In the genomic region with DNA sequence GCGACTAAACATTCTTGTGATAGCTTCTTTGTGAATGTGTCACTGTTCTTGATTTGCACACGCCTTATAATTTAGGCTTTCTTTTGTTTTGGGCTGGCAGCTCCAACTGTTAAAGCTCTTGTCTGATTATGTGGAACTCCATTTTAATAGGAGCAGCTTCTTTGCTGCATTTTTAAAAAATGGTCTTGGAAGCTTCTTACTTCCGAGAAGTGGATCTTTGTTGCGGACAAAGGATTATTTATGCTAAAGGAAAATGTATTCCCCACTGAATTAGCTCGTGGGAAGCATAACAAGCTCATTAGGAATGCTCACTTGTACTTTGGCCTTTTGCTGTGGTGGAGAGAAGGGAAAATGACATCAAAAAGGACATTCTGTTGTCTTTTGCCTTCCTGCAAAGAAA, we compare ENCODE assay signal across 16 cellular contexts. TPM values are rescaled to one million over a fixed set of nuclear protein-coding genes. Genes with fewer than 3 reads are reported as not detected.
DNase-seq lines count a peak whose midpoint lies in the region; ATAC-seq and TF ChIP-seq lines count a peak whose summit lies in the region.
"Had no signal": no experiment of that assay in that cellular context is flagged by ENCODE, and none has a peak within 500 bp of the region (broad histone marks: within the 10 kb centered on the region; RNA-seq: fewer than 3 reads in every experiment).

No MANE protein-coding gene starts in this region.

- no peaks in the 10 kb centered on the region for H3K4me1 Mint-ChIP-seq in T-cell
- H3K4me1 Mint-ChIP-seq: activated naive CD8-positive, alpha-beta T cell treated with anti-CD3 and anti-CD28 coated beads, Interleukin-2, amount 10 ng/mL, durations not matched to agents 7 days and 5 days; IgD-negative memory B cell; naive thymus-derived CD8-positive, alpha-beta T cell; stimulated activated memory B cell treated with anti-CD40 and anti-IgM and Interleukin-4, amounts not matched to agents 10 μg/mL and 1 μg/mL and 100 μg/mL, for 72 hours had no signal

- no peak overlapping the region for H3K27ac Mint-ChIP-seq in T-cell
- H3K27ac Mint-ChIP-seq: activated naive CD8-positive, alpha-beta T cell treated with anti-CD3 and anti-CD28 coated beads, Interleukin-2, amount 10 ng/mL, durations not matched to agents 7 days and 5 days; IgD-negative memory B cell; naive thymus-derived CD8-positive, alpha-beta T cell; stimulated activated memory B cell treated with anti-CD40 and anti-IgM and Interleukin-4, amounts not matched to agents 10 μg/mL and 1 μg/mL and 100 μg/mL, for 72 hours had no signal

- CTCF ChIA-PET in T-cell (lab: Charles Lee), result no interaction called here

- H3K4me3 Mint-ChIP-seq in T-cell, result no peak overlapping the region
- H3K4me3 Mint-ChIP-seq: activated naive CD8-positive, alpha-beta T cell treated with anti-CD3 and anti-CD28 coated beads, Interleukin-2, amount 10 ng/mL, durations not matched to agents 7 days and 5 days; IgD-negative memory B cell; naive thymus-derived CD8-positive, alpha-beta T cell; stimulated activated memory B cell treated with anti-CD40 and anti-IgM and Interleukin-4, amounts not matched to agents 10 μg/mL and 1 μg/mL and 100 μg/mL, for 72 hours had no signal

- in situ Hi-C loops in KBM-7 (cut with MboI; ENCODE audit: low pct_unique_long_range_greater_than_20kb, low sequenced_read_pairs), result no loop called here

- H3K27ac ChIP-seq in SJCRH30, result peak overlapping the region; percentile 47; the same call in 1 of the 2 replicates

- H3K9me3 ChIP-seq in SJCRH30 (replicated peaks), result no peaks in the 10 kb centered on the region
- H3K9me3 ChIP-seq in neuron (ENCODE audit: low read length), result no peaks in the 10 kb centered on the region

- POLR2A ChIA-PET in T-cell (lab: Charles Lee), result no interaction called here

- H3K36me3 Mint-ChIP-seq in T-cell, result no peaks in the 10 kb centered on the region
- H3K36me3 Mint-ChIP-seq: activated naive CD8-positive, alpha-beta T cell treated with anti-CD3 and anti-CD28 coated beads, Interleukin-2, amount 10 ng/mL, durations not matched to agents 7 days and 5 days; naive thymus-derived CD8-positive, alpha-beta T cell; stimulated activated memory B cell treated with anti-CD40 and anti-IgM and Interleukin-4, amounts not matched to agents 10 μg/mL and 1 μg/mL and 100 μg/mL, for 72 hours had no signal

- H3K9me3 Mint-ChIP-seq in T-cell, result peaks cover 0 to 8% (median 4%) of the 10 kb centered on the region in 3 donors

- H3K27me3 Mint-ChIP-seq in T-cell, result no peaks in the 10 kb centered on the region
- H3K27me3 Mint-ChIP-seq: activated naive CD8-positive, alpha-beta T cell treated with anti-CD3 and anti-CD28 coated beads, Interleukin-2, amount 10 ng/mL, durations not matched to agents 7 days and 5 days; stimulated activated memory B cell treated with anti-CD40 and anti-IgM and Interleukin-4, amounts not matched to agents 10 μg/mL and 1 μg/mL and 100 μg/mL, for 72 hours had no signal

- H2AFZ ChIP-seq in neuron (ENCODE audit: low read depth, low read length), result no peak overlapping the region

- DNase-seq in COR-L47 (lab: John Stamatoyannopoulos, UW), result peak; percentile 7
- peak in 1 of 2 experiments; percentile 36 for DNase-seq in SJCRH30
- DNase-seq in fibroblast of mammary gland (ENCODE audit: low read depth), result peak; percentile 45
- no peak for DNase-seq in NK-92 treated with Interleukin-12 subunit alpha and Interleukin-12 subunit beta, amount 100 ng/mL, for 24 hours (lab: John Stamatoyannopoulos, UW)
- no peak for DNase-seq in KBM-7
- no peak for DNase-seq in T-helper 2 cell
- no peak for DNase-seq in T-cell
- DNase-seq: activated naive CD8-positive, alpha-beta T cell treated with anti-CD3 and anti-CD28 coated beads, Interleukin-2, amount 10 ng/mL, durations not matched to agents 7 days and 5 days; effector CD4-positive, alpha-beta T cell; GOT3; naive thymus-derived CD8-positive, alpha-beta T cell; NCI-H2081 treated with DMSO at 0.1 percent for 48 hours; stimulated activated CD4-positive, alpha-beta T cell treated with anti-CD3 and anti-CD28 coated beads, Interleukin-15, amount 100 ng/mL, for 24 hours had no signal

- no peak for ATAC-seq in T-cell (replicated peaks in 1 of 4)
- ATAC-seq: naive thymus-derived CD8-positive, alpha-beta T cell; stimulated activated memory B cell treated with anti-CD40 and anti-IgM and Interleukin-4, amounts not matched to agents 10 μg/mL and 1 μg/mL and 100 μg/mL, for 72 hours had no signal

- TF ChIP-seq CTCF in fibroblast of mammary gland (conservative IDR thresholded peaks at IDR 0.05; ENCODE audit: control insufficient read depth, insufficient read depth, low read depth, low read length), result no peak

- H3K27me3 ChIP-seq in SJCRH30 (no peaks in the 10 kb centered on the region), neuron (ENCODE audit: insufficient read depth, low read length) (no peaks in the 10 kb centered on the region)

- H3K4me1 ChIP-seq in SJCRH30 (0 out of 2 replicates have a peak, but pooled peaks cover 4% of the 10 kb centered on the region), neuron (ENCODE audit: insufficient read depth, low read length) (peaks cover 40% of the 10 kb centered on the region)

- H3K36me3 ChIP-seq in SJCRH30 (no peaks in the 10 kb centered on the region), neuron (ENCODE audit: insufficient read depth, low read length) (peaks cover 9% of the 10 kb centered on the region)

- H3K4me3 ChIP-seq in SJCRH30, result no peak overlapping the region; the same call in 1 of the 2 replicates
- no peak overlapping the region for H3K4me3 ChIP-seq in fibroblast of mammary gland (ENCODE audit: control insufficient read depth, low read depth, low read length)
- H3K4me3 ChIP-seq in neuron (ENCODE audit: low read length), result peak overlapping the region; percentile 65

RNA-seq across cellular contexts. Expression of a gene that starts 20.0 kb away (rescaled TPM):
- 50.7 and 54.6 TPM in 2 replicates for total RNA-seq in SJCRH30 (2014; rRNA removed; shearing (Covaris generic))
- under 1 TPM in 2 of 5 donors, not detected in 3; 0.09 to 0.16 TPM for total RNA-seq in T-cell
- total RNA-seq: naive thymus-derived CD8-positive, alpha-beta T cell had no signal

Comparison
In these comparisons a context has a peak if more than half of its experiments do, and no peak if none do; other contexts are left out.
1. DNase-seq: peak in COR-L47 (single experiment) and fibroblast of mammary gland (single experiment); none in NK-92 treated with Interleukin-12 subunit alpha and Interleukin-12 subunit beta, amount 100 ng/mL, for 24 hours (single experiment), KBM-7 (single experiment), T-helper 2 cell (0 of 5) and T-cell (0 of 34).
2. RNA of a gene that starts 20.0 kb away (total RNA-seq): 50.7 to 54.6 TPM in SJCRH30; 0.09 to 0.16 TPM in T-cell; every median in the first group is over 10 times any median in the second.